Comparison of ENCODE assay signal across 9 cellular contexts in genomic region chr15:94412979-94413741, GRCh38.
DNase-seq lines count a peak whose midpoint lies in the region; ATAC-seq, FAIRE-seq and TF ChIP-seq lines count a peak whose summit lies in the region.
"Had no signal": no experiment of that assay in that cellular context is flagged by ENCODE, and none has a peak within 500 bp of the region (broad histone marks: within the 10 kb centered on the region; RNA-seq: fewer than 3 reads in every experiment).

No MANE protein-coding gene starts in this region.

- no peaks in the 10 kb centered on the region for H3K36me3 ChIP-seq in OCI-LY3 (replicated peaks; ENCODE audit: low read depth, low read length)
- H3K36me3 ChIP-seq: SJCRH30 had no signal

- no peak overlapping the region for H3K4me3 Mint-ChIP-seq in activated naive CD8-positive, alpha-beta T cell treated with anti-CD3 and anti-CD28 coated beads, Interleukin-2, amount 50 U/mL, for 24 hours

- no peak overlapping the region for H3K9ac ChIP-seq in OCI-LY3 (ENCODE audit: low read length)

- FAIRE-seq in GM12891 (lab: Jason Lieb, UNC), result no peak

- peak overlapping the region; percentile 34 for H3K4me2 ChIP-seq in OCI-LY3 (ENCODE audit: low read length)

- no peak for TF ChIP-seq POLR2A in GM12891 (IDR thresholded peaks at IDR 0.05; ENCODE audit: low read depth, low read length)

- peaks cover 10% of the 10 kb centered on the region; the same call in 1 of the 2 replicates for H3K27me3 ChIP-seq in OCI-LY3 (ENCODE audit: low read depth, low read length)
- H3K27me3 ChIP-seq: SJCRH30 had no signal

- peak; percentile 75 for ATAC-seq in HG02798 (IDR thresholded peaks at IDR 0.05; ENCODE audit: poor library complexity, unreplicated experiment)
- ATAC-seq in activated naive CD8-positive, alpha-beta T cell treated with anti-CD3 and anti-CD28 coated beads, Interleukin-2, amount 50 U/mL, for 24 hours, result no peak

- H3K4me1 ChIP-seq in OCI-LY3 (ENCODE audit: low read length), result peaks cover 5% of the 10 kb centered on the region

- H2AFZ ChIP-seq in OCI-LY3 (ENCODE audit: low read depth, low read length), result no peak overlapping the region

- TF ChIP-seq CTCF in OCI-LY3 (IDR thresholded peaks at IDR 0.05; ENCODE audit: low read depth, low read length), result peak; percentile 76

- H3K4me3 ChIP-seq in OCI-LY3 (ENCODE audit: low read length), result no peak overlapping the region
- H3K4me3 ChIP-seq: SJCRH30 had no signal

- no peaks in the 10 kb centered on the region for H3K4me1 Mint-ChIP-seq in activated naive CD8-positive, alpha-beta T cell treated with anti-CD3 and anti-CD28 coated beads, Interleukin-2, amount 50 U/mL, for 24 hours

- H3K27ac ChIP-seq in OCI-LY3 (ENCODE audit: low read length), result no peak overlapping the region
- H3K27ac ChIP-seq: SJCRH30 had no signal

- no peaks in the 10 kb centered on the region for H3K79me2 ChIP-seq in OCI-LY3 (ENCODE audit: low read length)

- no peaks in the 10 kb centered on the region for H3K27me3 Mint-ChIP-seq in activated naive CD8-positive, alpha-beta T cell treated with anti-CD3 and anti-CD28 coated beads, Interleukin-2, amount 50 U/mL, for 24 hours

- no peaks in the 10 kb centered on the region for H3K9me3 ChIP-seq in OCI-LY3 (ENCODE audit: insufficient read depth, low read length)
- H3K9me3 ChIP-seq: SJCRH30 had no signal

- DNase-seq in GM12891 (ENCODE audit: insufficient read length, low spot score), result no peak
- peak; percentile 58 for DNase-seq in fibroblast of peridontal ligament (ENCODE audit: extremely low read depth)
- peak; percentile 49 for DNase-seq in superior temporal gyrus (ENCODE audit: extremely low spot score)
- DNase-seq in stimulated activated CD8-positive, alpha-beta memory T cell treated with anti-CD3 and anti-CD28 coated beads, Interleukin-4, amount 100 ng/mL, for 48 hours, result no peak
- DNase-seq in stimulated activated naive CD4-positive, alpha-beta T cell treated with Interleukin-2 at 50 U/mL for 16 hours (lab: John Stamatoyannopoulos, UW), result no peak
- no peak for DNase-seq in activated naive CD8-positive, alpha-beta T cell treated with anti-CD3 and anti-CD28 coated beads, Interleukin-2, amount 50 U/mL, for 24 hours

- H3K27ac Mint-ChIP-seq in activated naive CD8-positive, alpha-beta T cell treated with anti-CD3 and anti-CD28 coated beads, Interleukin-2, amount 50 U/mL, for 24 hours, result no peak overlapping the region

- peaks cover 7% of the 10 kb centered on the region for H3K36me3 Mint-ChIP-seq in activated naive CD8-positive, alpha-beta T cell treated with anti-CD3 and anti-CD28 coated beads, Interleukin-2, amount 50 U/mL, for 24 hours (ENCODE audit: low read depth)

- H3K9me3 Mint-ChIP-seq in activated naive CD8-positive, alpha-beta T cell treated with anti-CD3 and anti-CD28 coated beads, Interleukin-2, amount 50 U/mL, for 24 hours, result no peaks in the 10 kb centered on the region

- H4K20me1 ChIP-seq in OCI-LY3 (ENCODE audit: insufficient read depth, low read length), result no peaks in the 10 kb centered on the region

TF ChIP-seq in GM12891, 5 proteins besides CTCF, POLR2A, EP300 and RAD21:
- TF ChIP-seq SPI1 (IDR thresholded peaks at IDR 0.05; ENCODE audit: low read depth, low read length) (peak; percentile 34; the same call in 1 of the 2 replicates), POU2F2 (IDR thresholded peaks at IDR 0.05; ENCODE audit: low read depth, low read length) (no peak)
TF ChIP-seq in GM12891: peak in this region for 1.

Comparison
In these comparisons a context has a peak if more than half of its experiments do, and no peak if none do; other contexts are left out.
1. DNase-seq: peak in fibroblast of peridontal ligament (single experiment) and superior temporal gyrus (single experiment); none in GM12891 (single experiment), stimulated activated CD8-positive, alpha-beta memory T cell treated with anti-CD3 and anti-CD28 coated beads, Interleukin-4, amount 100 ng/mL, for 48 hours (single experiment), stimulated activated naive CD4-positive, alpha-beta T cell treated with Interleukin-2 at 50 U/mL for 16 hours (single experiment) and activated naive CD8-positive, alpha-beta T cell treated with anti-CD3 and anti-CD28 coated beads, Interleukin-2, amount 50 U/mL, for 24 hours (single experiment).